2 cellular contexts compared by ENCODE assay signal in the genomic region with DNA sequence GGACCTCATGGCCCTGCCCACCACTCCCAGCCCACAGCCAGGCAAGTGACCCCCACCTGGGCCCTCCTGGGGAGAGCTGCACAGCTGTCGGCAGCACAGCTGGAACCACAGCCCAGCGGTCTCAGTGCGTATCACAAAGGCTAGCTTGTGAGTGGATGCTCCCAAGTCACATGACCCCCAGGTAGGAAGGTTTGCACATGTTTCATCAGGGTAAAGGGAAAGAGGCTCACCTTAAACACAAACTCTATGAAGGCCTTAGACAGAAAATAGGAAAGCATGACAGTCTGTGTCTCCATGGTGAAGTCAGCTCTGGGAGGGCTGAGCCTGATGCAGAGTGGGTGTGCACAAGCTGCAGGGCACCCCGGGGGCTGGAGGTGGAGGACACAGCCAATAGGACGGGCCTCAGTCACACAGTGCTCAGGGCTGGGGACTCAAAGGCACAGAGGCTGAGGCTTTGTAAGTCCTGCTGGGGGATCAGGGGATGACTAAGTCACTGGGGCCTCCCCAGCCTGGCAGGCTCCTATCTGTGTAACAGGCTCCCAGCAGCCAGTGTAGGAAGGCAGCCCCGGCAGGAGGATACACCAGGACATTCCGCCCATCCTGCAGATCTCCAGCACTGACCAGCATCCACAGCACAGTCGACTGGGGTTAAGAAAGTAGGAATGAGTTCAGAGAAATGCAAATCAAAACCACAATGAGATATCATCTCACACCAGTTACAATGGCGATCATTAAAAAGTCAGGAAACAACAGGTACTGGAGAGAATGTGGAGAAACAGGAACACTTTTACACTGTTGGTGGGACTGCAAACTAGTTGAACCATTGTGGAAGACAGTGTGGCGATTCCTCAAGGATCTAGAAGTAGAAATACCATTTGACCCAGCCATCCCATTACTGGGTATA.
A peak's percentile ranks its signal among the peaks of the same experiment; 100 is the strongest.
TF ChIP-seq lines count a peak whose summit lies in the region.

No MANE protein-coding gene starts in this region.

TF ChIP-seq in GM23338, 12 proteins besides CTCF, POLR2A, EP300 and RAD21 (continues in another document):
- no peak for TF ChIP-seq NANOG (IDR thresholded peaks at IDR 0.05; ENCODE audit: borderline replicate concordance)
- TF ChIP-seq JUNB (IDR thresholded peaks at IDR 0.05; ENCODE audit: unreplicated experiment) = no peak
- TF ChIP-seq, protein P1, sequence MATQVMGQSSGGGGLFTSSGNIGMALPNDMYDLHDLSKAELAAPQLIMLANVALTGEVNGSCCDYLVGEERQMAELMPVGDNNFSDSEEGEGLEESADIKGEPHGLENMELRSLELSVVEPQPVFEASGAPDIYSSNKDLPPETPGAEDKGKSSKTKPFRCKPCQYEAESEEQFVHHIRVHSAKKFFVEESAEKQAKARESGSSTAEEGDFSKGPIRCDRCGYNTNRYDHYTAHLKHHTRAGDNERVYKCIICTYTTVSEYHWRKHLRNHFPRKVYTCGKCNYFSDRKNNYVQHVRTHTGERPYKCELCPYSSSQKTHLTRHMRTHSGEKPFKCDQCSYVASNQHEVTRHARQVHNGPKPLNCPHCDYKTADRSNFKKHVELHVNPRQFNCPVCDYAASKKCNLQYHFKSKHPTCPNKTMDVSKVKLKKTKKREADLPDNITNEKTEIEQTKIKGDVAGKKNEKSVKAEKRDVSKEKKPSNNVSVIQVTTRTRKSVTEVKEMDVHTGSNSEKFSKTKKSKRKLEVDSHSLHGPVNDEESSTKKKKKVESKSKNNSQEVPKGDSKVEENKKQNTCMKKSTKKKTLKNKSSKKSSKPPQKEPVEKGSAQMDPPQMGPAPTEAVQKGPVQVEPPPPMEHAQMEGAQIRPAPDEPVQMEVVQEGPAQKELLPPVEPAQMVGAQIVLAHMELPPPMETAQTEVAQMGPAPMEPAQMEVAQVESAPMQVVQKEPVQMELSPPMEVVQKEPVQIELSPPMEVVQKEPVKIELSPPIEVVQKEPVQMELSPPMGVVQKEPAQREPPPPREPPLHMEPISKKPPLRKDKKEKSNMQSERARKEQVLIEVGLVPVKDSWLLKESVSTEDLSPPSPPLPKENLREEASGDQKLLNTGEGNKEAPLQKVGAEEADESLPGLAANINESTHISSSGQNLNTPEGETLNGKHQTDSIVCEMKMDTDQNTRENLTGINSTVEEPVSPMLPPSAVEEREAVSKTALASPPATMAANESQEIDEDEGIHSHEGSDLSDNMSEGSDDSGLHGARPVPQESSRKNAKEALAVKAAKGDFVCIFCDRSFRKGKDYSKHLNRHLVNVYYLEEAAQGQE (IDR thresholded peaks at IDR 0.05; ENCODE audit: unreplicated experiment) = no peak
- no peak for TF ChIP-seq POLR2AphosphoS5 (IDR thresholded peaks at IDR 0.05; ENCODE audit: low read depth)
- TF ChIP-seq, protein P2, sequence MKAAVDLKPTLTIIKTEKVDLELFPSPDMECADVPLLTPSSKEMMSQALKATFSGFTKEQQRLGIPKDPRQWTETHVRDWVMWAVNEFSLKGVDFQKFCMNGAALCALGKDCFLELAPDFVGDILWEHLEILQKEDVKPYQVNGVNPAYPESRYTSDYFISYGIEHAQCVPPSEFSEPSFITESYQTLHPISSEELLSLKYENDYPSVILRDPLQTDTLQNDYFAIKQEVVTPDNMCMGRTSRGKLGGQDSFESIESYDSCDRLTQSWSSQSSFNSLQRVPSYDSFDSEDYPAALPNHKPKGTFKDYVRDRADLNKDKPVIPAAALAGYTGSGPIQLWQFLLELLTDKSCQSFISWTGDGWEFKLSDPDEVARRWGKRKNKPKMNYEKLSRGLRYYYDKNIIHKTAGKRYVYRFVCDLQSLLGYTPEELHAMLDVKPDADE (IDR thresholded peaks at IDR 0.05) = no peak
- no peak for TF ChIP-seq ZNF114 (CRISPR knock-in tag; IDR thresholded peaks at IDR 0.05)
- no peak for TF ChIP-seq CREB1 (CRISPR knock-in tag; IDR thresholded peaks at IDR 0.05; ENCODE audit: low read depth)
- TF ChIP-seq ZNF331 (CRISPR knock-in tag; IDR thresholded peaks at IDR 0.05; ENCODE audit: low read depth) = no peak

TF ChIP-seq in H1, 55 proteins besides CTCF, POLR2A, EP300 and RAD21:
- TF ChIP-seq MAX (IDR thresholded peaks at IDR 0.05) = no peak
- no peak for TF ChIP-seq SP4 (IDR thresholded peaks at IDR 0.05; ENCODE audit: low read length)
- no peak for TF ChIP-seq EZH2 (IDR thresholded peaks at IDR 0.05; ENCODE audit: low read depth, low read length, severe bottlenecking)
- no peak for TF ChIP-seq NANOG (IDR thresholded peaks at IDR 0.05; ENCODE audit: insufficient read depth, low read depth, low read length, poor library complexity, severe bottlenecking)
- TF ChIP-seq SP2 (IDR thresholded peaks at IDR 0.05; ENCODE audit: low read length) = no peak
- TF ChIP-seq, protein P3, sequence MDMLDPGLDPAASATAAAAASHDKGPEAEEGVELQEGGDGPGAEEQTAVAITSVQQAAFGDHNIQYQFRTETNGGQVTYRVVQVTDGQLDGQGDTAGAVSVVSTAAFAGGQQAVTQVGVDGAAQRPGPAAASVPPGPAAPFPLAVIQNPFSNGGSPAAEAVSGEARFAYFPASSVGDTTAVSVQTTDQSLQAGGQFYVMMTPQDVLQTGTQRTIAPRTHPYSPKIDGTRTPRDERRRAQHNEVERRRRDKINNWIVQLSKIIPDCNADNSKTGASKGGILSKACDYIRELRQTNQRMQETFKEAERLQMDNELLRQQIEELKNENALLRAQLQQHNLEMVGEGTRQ (IDR thresholded peaks at IDR 0.05; ENCODE audit: low read length) = peak; percentile 42; the same call in 1 of the 2 replicates
- TF ChIP-seq SIX5 (IDR thresholded peaks at IDR 0.05; ENCODE audit: low read depth, low read length) = no peak
